ENCODE assay signal across 9 cellular contexts in the genomic region with DNA sequence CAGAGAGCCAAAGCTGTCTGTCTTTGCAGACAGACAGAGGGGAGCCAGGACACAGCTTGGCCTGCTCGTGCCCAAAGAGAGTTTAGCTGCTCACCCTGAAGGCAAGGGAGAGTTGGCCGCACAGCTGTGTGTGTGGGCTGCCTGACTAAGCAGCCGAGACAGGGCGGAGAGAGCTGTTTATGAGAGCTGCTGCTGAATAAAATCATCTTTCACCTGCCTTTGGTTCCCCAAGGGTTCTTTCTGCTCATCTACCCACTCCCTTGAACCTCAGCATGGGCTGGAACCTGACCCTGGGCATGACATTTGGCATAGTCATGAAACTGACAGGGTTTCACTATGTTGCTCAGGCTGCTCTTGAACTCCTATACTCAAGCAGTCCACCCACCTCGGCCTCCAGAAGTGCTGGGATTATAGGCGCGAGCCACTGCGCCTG.
A peak's percentile ranks its signal among the peaks of the same experiment; 100 is the strongest.
DNase-seq lines count a peak whose midpoint lies in the region; ATAC-seq and TF ChIP-seq lines count a peak whose summit lies in the region.
"Had no signal": no experiment of that assay in that cellular context is flagged by ENCODE, and none has a peak within 500 bp of the region (broad histone marks: within the 10 kb centered on the region; RNA-seq: fewer than 3 reads in every experiment).

No MANE protein-coding gene starts in this region.

- H3K4me1 Mint-ChIP-seq in H9 = peaks cover 4 to 8% of the 10 kb centered on the region in 2 experiments

- peaks cover 0 to 7% of the 10 kb centered on the region in 2 experiments; a peak in 3 of 5 replicates for H3K9me3 Mint-ChIP-seq in H9

- no peaks in the 10 kb centered on the region for H3K36me3 ChIP-seq in SJCRH30

- H2BK12ac ChIP-seq in H9 (ENCODE audit: insufficient read length, low read depth, low read length) = no peak overlapping the region

- no peaks in the 10 kb centered on the region for H3K23me2 ChIP-seq in H9 (ENCODE audit: insufficient read length, low read depth, low read length, poor library complexity, severe bottlenecking)

- H2BK5ac ChIP-seq in H9 (ENCODE audit: insufficient read length, low read length) = no peak overlapping the region

- H3K4me3 Mint-ChIP-seq in H9 = no peak overlapping the region

- H3K9ac ChIP-seq in H9 (ENCODE audit: extremely low read depth, insufficient read length, low read length) = no peak overlapping the region

- no peak overlapping the region for H2BK120ac ChIP-seq in H9 (ENCODE audit: low read depth, low read length, poor library complexity, severe bottlenecking)

- no peak for ATAC-seq in HG02970 (IDR thresholded peaks at IDR 0.05; ENCODE audit: low FRiP score, unreplicated experiment)

- no CpG with 5 or more reads among the region's 8 CpGs for WGBS in H9 (ENCODE audit: extremely low coverage, insufficient read length, low lambda C conversion rate)

- peak overlapping the region; percentile 29 to 69 (median 65); a peak in 2 of 7 replicates for H3K27ac Mint-ChIP-seq in H9

- H3K56ac ChIP-seq in H9 (ENCODE audit: insufficient read length, low read depth, low read length) = no peak overlapping the region

- H4K8ac ChIP-seq in H9 (replicated peaks; ENCODE audit: insufficient read length, low read depth, low read length) = no peak overlapping the region

- H3T11ph ChIP-seq in H9 (ENCODE audit: low read length) = no peak overlapping the region

- H2BK15ac ChIP-seq in H9 (ENCODE audit: low read depth, low read length) = no peak overlapping the region

- no peak overlapping the region for H3K4ac ChIP-seq in H9 (ENCODE audit: low read depth, low read length)

- H3K4me3 ChIP-seq in GM12865 (ENCODE audit: low read depth, low read length) = no peak overlapping the region
- H3K4me3 ChIP-seq in SJCRH30 = no peak overlapping the region

- no peaks in the 10 kb centered on the region for H4K20me1 ChIP-seq in H9 (ENCODE audit: control insufficient read depth, insufficient read depth, insufficient read length)

- H4K5ac ChIP-seq in H9 (ENCODE audit: insufficient read length, low read depth, low read length) = no peak overlapping the region

- no peak overlapping the region for H2AFZ ChIP-seq in H9 (ENCODE audit: low read length)

- H3K27me3 ChIP-seq in H9 (ENCODE audit: insufficient read depth, low read length) = no peaks in the 10 kb centered on the region
- no peaks in the 10 kb centered on the region for H3K27me3 ChIP-seq in SJCRH30

- H3K9me3 ChIP-seq in H9 (ENCODE audit: control insufficient read depth, low read depth, low read length) (no peaks in the 10 kb centered on the region), SJCRH30 (replicated peaks) (0 out of 2 replicates have a peak, but pooled peaks cover 3% of the 10 kb centered on the region)

- H2BK20ac ChIP-seq in H9 (ENCODE audit: low read depth, low read length, poor library complexity, severe bottlenecking) = no peak overlapping the region

- no peaks in the 10 kb centered on the region for H3K36me3 Mint-ChIP-seq in H9 (ENCODE audit: insufficient read depth in 1 of 3, low read depth in 3 of 3)

- H3K27ac ChIP-seq in H9 (ENCODE audit: insufficient read length, low read depth, low read length) (no peak overlapping the region), SJCRH30 (no peak overlapping the region)

- no peaks in the 10 kb centered on the region for H3K79me1 ChIP-seq in H9 (ENCODE audit: insufficient read depth, low read depth, low read length, poor library complexity, severe bottlenecking)

- H3K79me2 ChIP-seq in H9 (ENCODE audit: insufficient read depth, low read length) = no peaks in the 10 kb centered on the region

- H3K23ac ChIP-seq in H9 (ENCODE audit: insufficient read length, low read depth, low read length) = no peak overlapping the region

- no peak overlapping the region for H3K18ac ChIP-seq in H9 (ENCODE audit: insufficient read length, low read depth, low read length)

- peak; percentile 41 for DNase-seq in GM12865 (ENCODE audit: low read depth)
- DNase-seq in H9 = peak; percentile 31
- peak; percentile 52 to 70 for DNase-seq in SJCRH30
- DNase-seq in islet precursor cell = peak; percentile 57
- DNase-seq in mesenteric fat pad (ENCODE audit: low spot score) = no peak
- no peak for DNase-seq in globus pallidus (ENCODE audit: low spot score)
- no peak for DNase-seq in stimulated activated CD4-positive, alpha-beta T cell treated with anti-CD3 and anti-CD28 coated beads, Interleukin-4, amount 100 ng/mL, for 24 hours
- DNase-seq: Kasumi-1 had no signal

- TF ChIP-seq CTCF in GM12865 (IDR thresholded peaks at IDR 0.05; ENCODE audit: insufficient read depth, low read depth, low read length, missing control alignments) (no peak), H9 (conservative IDR thresholded peaks at IDR 0.05) (no peak)

- H3K4me1 ChIP-seq in H9 (ENCODE audit: insufficient read depth, low read length) = peaks cover 2% of the 10 kb centered on the region; the same call in 1 of the 2 replicates
- peaks cover 3% of the 10 kb centered on the region for H3K4me1 ChIP-seq in SJCRH30

- H3K14ac ChIP-seq in H9 (ENCODE audit: insufficient read depth, low read length) = no peak overlapping the region

- H3K4me2 ChIP-seq in H9 (ENCODE audit: insufficient read depth, insufficient read length, low read length) = no peak overlapping the region

- no peak overlapping the region for H2AK5ac ChIP-seq in H9 (ENCODE audit: insufficient read length, low read length)

- H4K91ac ChIP-seq in H9 (ENCODE audit: insufficient read length, low read depth, low read length) = no peak overlapping the region

- H3K27me3 Mint-ChIP-seq in H9 (ENCODE audit: low read depth) = no peaks in the 10 kb centered on the region

Comparison
In these comparisons a context has a peak if more than half of its experiments do, and no peak if none do; other contexts are left out.
1. DNase-seq: peak in GM12865 (single experiment), H9 (single experiment), SJCRH30 (2 of 2) and islet precursor cell (single experiment); none in mesenteric fat pad (single experiment), globus pallidus (single experiment) and stimulated activated CD4-positive, alpha-beta T cell treated with anti-CD3 and anti-CD28 coated beads, Interleukin-4, amount 100 ng/mL, for 24 hours (single experiment).